In genomic region chr11:15893080-15893492, GRCh38 we compare ENCODE assay signal across 10 cellular contexts.
DNase-seq lines count a peak whose midpoint lies in the region; ATAC-seq and TF ChIP-seq lines count a peak whose summit lies in the region.
"Had no signal": no experiment of that assay in that cellular context is flagged by ENCODE, and none has a peak within 500 bp of the region (broad histone marks: within the 10 kb centered on the region; RNA-seq: fewer than 3 reads in every experiment).

No MANE protein-coding gene starts in this region.

- ATAC-seq in RWPE2 (ENCODE audit: low read depth) (peak; percentile 46), HG02763 (IDR thresholded peaks at IDR 0.05; ENCODE audit: unreplicated experiment) (no peak), aorta (ENCODE audit: low FRiP score) (no peak)

- intact Hi-C loops in prostate gland (cut with DNase I) = no loop called here
- intact Hi-C loops in aorta (cut with DNase I) = no loop called here

- H3K4me3 ChIP-seq in RWPE2 (ENCODE audit: severe bottlenecking) = no peak overlapping the region
- H3K4me3 ChIP-seq in prostate gland = no peak overlapping the region
- no peak overlapping the region for H3K4me3 ChIP-seq in aorta (ENCODE audit: low read length in 2 of 2)

- no peak for TF ChIP-seq CTCF in RWPE2 (IDR thresholded peaks at IDR 0.05; ENCODE audit: poor library complexity, severe bottlenecking)
- no peak for TF ChIP-seq CTCF in prostate gland (IDR thresholded peaks at IDR 0.05)

- H3K36me3 ChIP-seq in RWPE2 (ENCODE audit: low read depth) (no peaks in the 10 kb centered on the region), prostate gland (no peaks in the 10 kb centered on the region), aorta (ENCODE audit: control insufficient read depth in 1 of 2, insufficient read depth in 2 of 2, low read length in 1 of 2) (no peaks in the 10 kb centered on the region)

- peaks cover 6% of the 10 kb centered on the region for H3K4me1 ChIP-seq in RWPE2 (ENCODE audit: insufficient read depth, poor library complexity, severe bottlenecking)
- peaks cover 6% of the 10 kb centered on the region for H3K4me1 ChIP-seq in prostate gland (replicated peaks)
- H3K4me1 ChIP-seq in aorta (ENCODE audit: control insufficient read depth in 1 of 2, insufficient read depth in 2 of 2, low read length in 2 of 2) = no peaks in the 10 kb centered on the region

- DNase-seq in GM04504 (ENCODE audit: low read depth) (peak; percentile 35), RWPE2 (ENCODE audit: low spot score) (no peak), fibroblast of peridontal ligament (ENCODE audit: extremely low read depth) (peak; percentile 61), prostate gland (ENCODE audit: low spot score) (peak; percentile 33), mesenteric fat pad (ENCODE audit: low spot score) (no peak), aorta (no peak), NOMO-1 treated with dmso at 0.1 percent for 144 hours (lab: John Stamatoyannopoulos, UW; ENCODE audit: unreplicated experiment) (no peak)
- DNase-seq: central memory CD4-positive, alpha-beta T cell; stimulated activated CD4-positive, alpha-beta T cell treated with anti-CD3 and anti-CD28 coated beads, Interleukin-12 subunit alpha, Interleukin-12 subunit beta, amount 100 ng/mL, for 4 hours had no signal

- TF ChIP-seq POLR2A in prostate gland (IDR thresholded peaks at IDR 0.05) = no peak

- no peaks in the 10 kb centered on the region for H3K27me3 ChIP-seq in RWPE2 (ENCODE audit: insufficient read depth, poor library complexity, severe bottlenecking)
- H3K27me3 ChIP-seq in prostate gland (replicated peaks; ENCODE audit: insufficient read depth) = no peaks in the 10 kb centered on the region
- no peaks in the 10 kb centered on the region for H3K27me3 ChIP-seq in aorta (ENCODE audit: control insufficient read depth in 1 of 2, insufficient read depth in 2 of 2, low read length in 1 of 2)

- H3K27ac ChIP-seq in RWPE2 (ENCODE audit: poor library complexity, severe bottlenecking) (no peak overlapping the region), prostate gland (no peak overlapping the region), aorta (ENCODE audit: low read depth in 1 of 2, low read length in 2 of 2) (no peak overlapping the region)

- WGBS in prostate gland = 9% methylated on average over 3 of the region's 3 CpGs
- 23 to 37% methylated on average over 3 of the region's 3 CpGs for WGBS in aorta, 2 donors

- H3K9me3 ChIP-seq in RWPE2 (ENCODE audit: severe bottlenecking) (no peaks in the 10 kb centered on the region), prostate gland (no peaks in the 10 kb centered on the region), aorta (ENCODE audit: control insufficient read depth, low read length) (no peaks in the 10 kb centered on the region)

Comparison
In these comparisons a context has a peak if more than half of its experiments do, and no peak if none do; other contexts are left out.
1. DNase-seq: peak in GM04504 (single experiment), fibroblast of peridontal ligament (single experiment) and prostate gland (single experiment); none in RWPE2 (single experiment), mesenteric fat pad (single experiment), aorta (0 of 2) and NOMO-1 treated with dmso at 0.1 percent for 144 hours (single experiment).